ENCODE assay signal across 8 cellular contexts in genomic region chr5:171419663-171420428, GRCh38. TPM values are rescaled to one million over a fixed set of nuclear protein-coding genes. Genes with fewer than 3 reads are reported as not detected.
DNase-seq lines count a peak whose midpoint lies in the region; ATAC-seq and TF ChIP-seq lines count a peak whose summit lies in the region.

No MANE protein-coding gene starts in this region.

- H3K4me3 ChIP-seq in SJSA1 (peak overlapping the region; percentile 46), dorsolateral prefrontal cortex (peak overlapping the region; percentile 13 to 75 (median 49)), thoracic aorta (peak overlapping the region; percentile 70)

- H3K36me3 ChIP-seq in SJSA1: no peaks in the 10 kb centered on the region
- H3K36me3 ChIP-seq in thoracic aorta: no peaks in the 10 kb centered on the region

- H3K9me3 ChIP-seq in SJSA1 (replicated peaks) (peaks cover 5% of the 10 kb centered on the region; the same call in 1 of the 2 replicates), thoracic aorta (no peaks in the 10 kb centered on the region)

- intact Hi-C loops in dorsolateral prefrontal cortex (cut with DNase I): loop anchor here in 1 of 2 donors (5.0 kb wide), 2 partner anchors 477 to 492 kb away; no protein-coding TSS in a partner anchor

- ATAC-seq in HG02885 (IDR thresholded peaks at IDR 0.05; ENCODE audit: poor library complexity, unreplicated experiment) (peak; percentile 38), thoracic aorta (ENCODE audit: insufficient number of reproducible peaks, low FRiP score, low read depth) (no peak)

- TF ChIP-seq CTCF in dorsolateral prefrontal cortex (IDR thresholded peaks at IDR 0.05 in 54 of 56, conservative IDR thresholded peaks at IDR 0.05 in 2 of 56; ENCODE audit: low read depth in 1 of 56, partially characterized antibody in 56 of 56) (no peak), thoracic aorta (IDR thresholded peaks at IDR 0.05) (no peak)

- DNase-seq in NCI-H2196 (lab: John Stamatoyannopoulos, UW; ENCODE audit: unreplicated experiment): peak; percentile 37
- DNase-seq in NCI-H2196 treated with DMSO at 0.1 percent for 48 hours (lab: John Stamatoyannopoulos, UW; ENCODE audit: unreplicated experiment): no peak
- peak in 1 of 2 experiments; percentile 61 for DNase-seq in SJSA1 (ENCODE audit: low read depth in 1 of 2, low spot score in 2 of 2)
- DNase-seq in dorsolateral prefrontal cortex: peak in 4 of 10 donors; percentile 25 to 47 (median 37)
- peak; percentile 37 to 38 for DNase-seq in lung microvascular endothelial cell (ENCODE audit: low read depth in 2 of 2)
- no peak for DNase-seq in thoracic aorta (ENCODE audit: low spot score)
- DNase-seq in mucosa of gallbladder (ENCODE audit: low spot score): no peak

- H3K27me3 ChIP-seq in SJSA1 (replicated peaks) (peaks cover 16% of the 10 kb centered on the region), dorsolateral prefrontal cortex (peaks cover 0 to 16% (median 0%) of the 10 kb centered on the region in 45 donors), thoracic aorta (replicated peaks; ENCODE audit: insufficient read depth) (no peaks in the 10 kb centered on the region)

- H3K4me1 ChIP-seq in SJSA1 (replicated peaks) (peaks cover 28% of the 10 kb centered on the region), thoracic aorta (ENCODE audit: control insufficient read depth in 1 of 2, low read depth in 2 of 2) (peaks cover 14 to 31% of the 10 kb centered on the region in 2 donors)

- H3K27ac ChIP-seq in SJSA1 (no peak overlapping the region), dorsolateral prefrontal cortex (peak overlapping the region in 11 of 59 donors; percentile 0 to 51 (median 19)), thoracic aorta (no peak overlapping the region)

RNA-seq across cellular contexts. Expression of gene FGF18, which starts 0.4 kb away (rescaled TPM):
- 0.21 TPM in 1 of 2 replicates, not detected in the other for total RNA-seq in SJSA1 (2014; rRNA removed; shearing (Covaris generic))
- total RNA-seq in dorsolateral prefrontal cortex (1 to 10 TPM in 87 of 120 experiments, under 1 TPM in 33; 0.32 to 3.2 (median 1.3) TPM), lung microvascular endothelial cell (not detected in 2 replicates), thoracic aorta (1 to 10 TPM in 1 of 2 donors, under 1 TPM in 1; 0.81 to 1.6 TPM), mucosa of gallbladder (0.63 TPM)

RNA-seq across cellular contexts. Expression of gene NPM1, which starts 32.2 kb away (rescaled TPM):
- 2,195 and 3,207 TPM in 2 replicates for total RNA-seq in SJSA1 (2014; rRNA removed; shearing (Covaris generic))
- total RNA-seq in dorsolateral prefrontal cortex: 100 to 1,000 TPM; 162 to 384 (median 296) TPM
- 609 and 839 TPM in 2 replicates for total RNA-seq in lung microvascular endothelial cell
- total RNA-seq in thoracic aorta: 1,000 to 10,000 TPM in 1 of 2 donors, 100 to 1,000 TPM in 1; 453 to 1,895 TPM
- 666 TPM for total RNA-seq in mucosa of gallbladder

Comparison
In these comparisons a context has a peak if more than half of its experiments do, and no peak if none do; other contexts are left out.
1. DNase-seq: peak in NCI-H2196 (single experiment) and lung microvascular endothelial cell (2 of 2); none in NCI-H2196 treated with DMSO at 0.1 percent for 48 hours (single experiment), thoracic aorta (single experiment) and mucosa of gallbladder (single experiment).
2. Peak in every context shown above with its lines, with median percentiles within 50 percentile points of each other: H3K4me3 ChIP-seq.